13 cellular contexts compared by ENCODE assay signal in genomic region chr2:102051659-102052366, GRCh38.
DNase-seq lines count a peak whose midpoint lies in the region; ATAC-seq, FAIRE-seq and TF ChIP-seq lines count a peak whose summit lies in the region.
"Had no signal": no experiment of that assay in that cellular context is flagged by ENCODE, and none has a peak within 500 bp of the region (broad histone marks: within the 10 kb centered on the region; RNA-seq: fewer than 3 reads in every experiment).

No MANE protein-coding gene starts in this region.

- no peak overlapping the region for H3K27ac Mint-ChIP-seq in activated naive CD8-positive, alpha-beta T cell treated with anti-CD3 and anti-CD28 coated beads, Interleukin-2, amount 50 U/mL, for 24 hours

- no peak overlapping the region for H2BK5ac ChIP-seq in mesenchymal stem cell (ENCODE audit: low read depth, low read length, poor library complexity, severe bottlenecking)

- H3K9ac ChIP-seq in mesenchymal stem cell (ENCODE audit: low read length): peak overlapping the region; percentile 70

- no peak for FAIRE-seq in GM12891 (lab: Jason Lieb, UNC)

- peak overlapping the region; percentile 65 to 92 for H3K18ac ChIP-seq in mesenchymal stem cell (ENCODE audit: low read depth in 1 of 2, low read length in 2 of 2)

- H2BK12ac ChIP-seq in mesenchymal stem cell (ENCODE audit: low read length in 2 of 2): peak overlapping the region; percentile 76 to 99

- peaks cover 2% of the 10 kb centered on the region for H3K4me1 ChIP-seq in mesenchymal stem cell (ENCODE audit: control insufficient read depth, insufficient read depth, low read depth, low read length)
- peaks cover 34 to 67% of the 10 kb centered on the region in 2 donors for H3K4me1 ChIP-seq in thoracic aorta (ENCODE audit: control insufficient read depth in 1 of 2, low read depth in 2 of 2)

- no peaks in the 10 kb centered on the region for H3K79me1 ChIP-seq in mesenchymal stem cell (replicated peaks; ENCODE audit: low read length, poor library complexity, severe bottlenecking)

- H4K91ac ChIP-seq in mesenchymal stem cell (ENCODE audit: low read length): peak overlapping the region; percentile 71

- H3K4me3 Mint-ChIP-seq in activated naive CD8-positive, alpha-beta T cell treated with anti-CD3 and anti-CD28 coated beads, Interleukin-2, amount 50 U/mL, for 24 hours: no peak overlapping the region

- TF ChIP-seq CTCF in coronary artery (IDR thresholded peaks at IDR 0.05): no peak
- no peak for TF ChIP-seq CTCF in thoracic aorta (IDR thresholded peaks at IDR 0.05)

- H3K27me3 Mint-ChIP-seq in activated naive CD8-positive, alpha-beta T cell treated with anti-CD3 and anti-CD28 coated beads, Interleukin-2, amount 50 U/mL, for 24 hours: peaks cover 11% of the 10 kb centered on the region

- peak overlapping the region; percentile 67 for H4K8ac ChIP-seq in mesenchymal stem cell (ENCODE audit: low read length)

- H3K4me1 Mint-ChIP-seq in activated naive CD8-positive, alpha-beta T cell treated with anti-CD3 and anti-CD28 coated beads, Interleukin-2, amount 50 U/mL, for 24 hours: peaks cover 7% of the 10 kb centered on the region

- H3K36me3 ChIP-seq in mesenchymal stem cell (ENCODE audit: control insufficient read depth in 1 of 2, insufficient read depth in 2 of 2, low read depth in 1 of 2, low read length in 2 of 2) (no peaks in the 10 kb centered on the region), thoracic aorta (no peaks in the 10 kb centered on the region)

- no peaks in the 10 kb centered on the region for H3K36me3 Mint-ChIP-seq in activated naive CD8-positive, alpha-beta T cell treated with anti-CD3 and anti-CD28 coated beads, Interleukin-2, amount 50 U/mL, for 24 hours (ENCODE audit: low read depth)

- no peaks in the 10 kb centered on the region for H3K9me3 ChIP-seq in mesenchymal stem cell (ENCODE audit: control insufficient read depth, low read length)
- H3K9me3 ChIP-seq in thoracic aorta: no peaks in the 10 kb centered on the region

- H3K4ac ChIP-seq in mesenchymal stem cell (ENCODE audit: low read depth in 1 of 2, low read length in 2 of 2): peak overlapping the region; percentile 55 to 98

- H3K4me3 ChIP-seq in coronary artery (no peak overlapping the region), mesenchymal stem cell (ENCODE audit: insufficient read depth in 1 of 2, low read depth in 1 of 2, low read length in 2 of 2) (no peak overlapping the region), thoracic aorta (no peak overlapping the region)

- no peak overlapping the region for H2AK5ac ChIP-seq in mesenchymal stem cell (ENCODE audit: low read length, severe bottlenecking)

- no peak overlapping the region for H3K4me2 ChIP-seq in mesenchymal stem cell (ENCODE audit: low read length, poor library complexity, severe bottlenecking)

- TF ChIP-seq POLR2A in GM12891 (IDR thresholded peaks at IDR 0.05; ENCODE audit: low read depth, low read length): no peak

- 41% methylated on average over 8 of the region's 8 CpGs for WGBS in mesenchymal stem cell

- no peaks in the 10 kb centered on the region for H3K27me3 ChIP-seq in mesenchymal stem cell (ENCODE audit: control insufficient read depth in 1 of 2, insufficient read depth in 1 of 2, low read length in 2 of 2)
- H3K27me3 ChIP-seq in thoracic aorta (replicated peaks; ENCODE audit: insufficient read depth): no peaks in the 10 kb centered on the region

- no peak overlapping the region for H3K23ac ChIP-seq in mesenchymal stem cell (ENCODE audit: low read length in 2 of 2)

- peak overlapping the region; percentile 69 for H2BK120ac ChIP-seq in mesenchymal stem cell (ENCODE audit: low read depth, low read length)

- H3K14ac ChIP-seq in mesenchymal stem cell (ENCODE audit: low read length in 2 of 2): no peak overlapping the region

- no peak overlapping the region for H2AFZ ChIP-seq in mesenchymal stem cell (ENCODE audit: low read depth, low read length)

- no peak overlapping the region for H2BK15ac ChIP-seq in mesenchymal stem cell (ENCODE audit: low read depth, poor library complexity, severe bottlenecking)

- peaks cover 4% of the 10 kb centered on the region for H3K9me3 Mint-ChIP-seq in activated naive CD8-positive, alpha-beta T cell treated with anti-CD3 and anti-CD28 coated beads, Interleukin-2, amount 50 U/mL, for 24 hours

- DNase-seq in HT1080 (ENCODE audit: low read depth) (peak; percentile 60), coronary artery (ENCODE audit: low spot score) (no peak), mesenchymal stem cell (peak; percentile 74), thoracic aorta (ENCODE audit: low spot score) (no peak), GM12891 (ENCODE audit: insufficient read length, low spot score) (no peak), inferior parietal cortex (ENCODE audit: extremely low spot score) (no peak)
- no peak for DNase-seq in activated naive CD8-positive, alpha-beta T cell treated with anti-CD3 and anti-CD28 coated beads, Interleukin-2, amount 50 U/mL, for 24 hours
- DNase-seq: activated CD4-positive, alpha-beta T cell treated with anti-CD3 and anti-CD28 coated beads for 1 hour; COR-L47; effector CD8-positive, alpha-beta T cell; NCI-H526; stimulated activated CD4-positive, alpha-beta T cell treated with anti-CD3 and anti-CD28 coated beads, Interleukin-4, amount 100 ng/mL, for 4 hours had no signal

- ATAC-seq in thoracic aorta (ENCODE audit: insufficient number of reproducible peaks, low FRiP score, low read depth): no peak
- ATAC-seq in HG03521 (IDR thresholded peaks at IDR 0.05; ENCODE audit: unreplicated experiment): no peak
- no peak for ATAC-seq in activated naive CD8-positive, alpha-beta T cell treated with anti-CD3 and anti-CD28 coated beads, Interleukin-2, amount 50 U/mL, for 24 hours

- peak overlapping the region; percentile 59 to 86 for H3K27ac ChIP-seq in coronary artery
- no peak overlapping the region for H3K27ac ChIP-seq in mesenchymal stem cell (ENCODE audit: low read length, poor library complexity, severe bottlenecking)
- H3K27ac ChIP-seq in thoracic aorta: peak overlapping the region; percentile 82 to 94

TF ChIP-seq in GM12891, 5 proteins besides CTCF, POLR2A, EP300 and RAD21:
- TF ChIP-seq POU2F2 (IDR thresholded peaks at IDR 0.05; ENCODE audit: low read depth, low read length) (no peak), TAF1 (IDR thresholded peaks at IDR 0.05; ENCODE audit: low read depth, low read length) (no peak), POLR2AphosphoS5 (IDR thresholded peaks at IDR 0.05; ENCODE audit: low read depth, low read length) (no peak), SPI1 (IDR thresholded peaks at IDR 0.05; ENCODE audit: low read depth, low read length) (no peak)
TF ChIP-seq in GM12891: peak in this region for 0.

Comparison
In these comparisons a context has a peak if more than half of its experiments do, and no peak if none do; other contexts are left out.
1. DNase-seq: peak in HT1080 (single experiment) and mesenchymal stem cell (single experiment); none in coronary artery (single experiment), thoracic aorta (single experiment), activated naive CD8-positive, alpha-beta T cell treated with anti-CD3 and anti-CD28 coated beads, Interleukin-2, amount 50 U/mL, for 24 hours (single experiment), GM12891 (single experiment) and inferior parietal cortex (single experiment).